19 cellular contexts compared by ENCODE assay signal in genomic region chr17:17993366-17993765, GRCh38.
"Had no signal": no experiment of that assay in that cellular context is flagged by ENCODE, and none has a peak within 500 bp of the region (broad histone marks: within the 10 kb centered on the region; RNA-seq: fewer than 3 reads in every experiment).

No MANE protein-coding gene starts in this region.

- H3K36me3 Mint-ChIP-seq: activated naive CD8-positive, alpha-beta T cell; naive thymus-derived CD4-positive, alpha-beta T cell; type B pancreatic cell had no signal

- H3K4me3 ChIP-seq: esophagus muscularis mucosa, mucosa of descending colon, stomach had no signal

- H3K27ac ChIP-seq: esophagus muscularis mucosa, stomach had no signal

- H3K4me1 Mint-ChIP-seq: activated CD4-positive, alpha-beta T cell treated with anti-CD3 and anti-CD28 coated beads, Interleukin-2, amount 10 ng/mL, durations not matched to agents 7 days and 5 days had no signal

- ATAC-seq: activated T-cell treated with anti-CD3 and anti-CD28 coated beads, Interleukin-2, amount 50 U/mL, for 72 hours; mucosa of descending colon; naive thymus-derived CD4-positive, alpha-beta T cell had no signal

- H3K27ac Mint-ChIP-seq: activated CD4-positive, alpha-beta T cell treated with anti-CD3 and anti-CD28 coated beads, Interleukin-2, amount 10 ng/mL, durations not matched to agents 7 days and 5 days; activated naive CD8-positive, alpha-beta T cell; activated T-cell treated with anti-CD3 and anti-CD28 coated beads, Interleukin-2, amount 50 U/mL, for 72 hours; naive thymus-derived CD4-positive, alpha-beta T cell; type B pancreatic cell had no signal

- H3K27me3 Mint-ChIP-seq: activated CD4-positive, alpha-beta T cell treated with anti-CD3 and anti-CD28 coated beads, Interleukin-2, amount 10 ng/mL, durations not matched to agents 7 days and 5 days; activated naive CD8-positive, alpha-beta T cell; naive thymus-derived CD4-positive, alpha-beta T cell; type B pancreatic cell had no signal

- H3K27me3 ChIP-seq: esophagus muscularis mucosa, stomach had no signal

- H3K4me3 Mint-ChIP-seq: activated CD4-positive, alpha-beta T cell treated with anti-CD3 and anti-CD28 coated beads, Interleukin-2, amount 10 ng/mL, durations not matched to agents 7 days and 5 days; activated naive CD8-positive, alpha-beta T cell; activated T-cell treated with anti-CD3 and anti-CD28 coated beads, Interleukin-2, amount 50 U/mL, for 72 hours; naive thymus-derived CD4-positive, alpha-beta T cell; type B pancreatic cell had no signal

- H3K9me3 Mint-ChIP-seq: activated CD4-positive, alpha-beta T cell treated with anti-CD3 and anti-CD28 coated beads, Interleukin-2, amount 10 ng/mL, durations not matched to agents 7 days and 5 days; activated T-cell treated with anti-CD3 and anti-CD28 coated beads, Interleukin-2, amount 50 U/mL, for 72 hours; naive thymus-derived CD4-positive, alpha-beta T cell; type B pancreatic cell had no signal

- H3K9me3 ChIP-seq: esophagus muscularis mucosa, mucosa of descending colon, stomach had no signal

- DNase-seq: activated CD4-positive, alpha-beta T cell treated with anti-CD3 and anti-CD28 coated beads, Interleukin-2, amount 10 ng/mL, durations not matched to agents 7 days and 5 days; activated CD8-positive, alpha-beta memory T cell treated with anti-CD3 and anti-CD28 coated beads for 24 hours; activated CD8-positive, alpha-beta memory T cell treated with anti-CD3 and anti-CD28 coated beads, Interleukin-2, amount 50 U/mL, for 48 hours; activated gamma-delta T cell; activated T-cell treated with anti-CD3 and anti-CD28 coated beads, Interleukin-2, amount 50 U/mL, for 72 hours; amniotic stem cell; dermis blood vessel endothelial cell; effector memory CD4-positive, alpha-beta T cell; left ventricle myocardium superior; mucosa of descending colon; naive thymus-derived CD4-positive, alpha-beta T cell; retina; stimulated activated CD4-positive, alpha-beta T cell treated with anti-CD3 and anti-CD28 coated beads, Interleukin-2, amount 100 ng/mL, for 24 hours; stomach; T-helper 1 cell; T1000 had no signal
